Comparison of ENCODE assay signal across 1 cellular context in genomic region chr2:176096986-176097819, GRCh38.
TF ChIP-seq lines count a peak whose summit lies in the region.

No MANE protein-coding gene starts in this region.

TF ChIP-seq in K562, 482 proteins besides CTCF, POLR2A, EP300 and RAD21 (continues in another document):
- TF ChIP-seq SMAD3 (CRISPR knock-in tag; conservative IDR thresholded peaks at IDR 0.05) (0 out of 2 replicates have a peak, but pooled peaks have one; percentile 4), ZNF79 (CRISPR knock-in tag; IDR thresholded peaks at IDR 0.05; ENCODE audit: low read depth) (0 out of 2 replicates have a peak, but pooled peaks have one; percentile 9), KLF16 (IDR thresholded peaks at IDR 0.05) (no peak), ID3 (CRISPR knock-in tag; IDR thresholded peaks at IDR 0.05) (no peak), ID3 (tag; IDR thresholded peaks at IDR 0.05) (no peak), E2F3 (CRISPR knock-in tag; IDR thresholded peaks at IDR 0.05) (0 out of 2 replicates have a peak, but pooled peaks have one; percentile 21), XRCC5 (IDR thresholded peaks at IDR 0.05; ENCODE audit: low read depth, low read length) (peak; percentile 62; the same call in 1 of the 2 replicates), VEZF1 (CRISPR knock-in tag; IDR thresholded peaks at IDR 0.05) (peak; percentile 40; the same call in 1 of the 2 replicates), CREB1 (IDR thresholded peaks at IDR 0.05) (no peak), CREB1 (CRISPR knock-in tag; IDR thresholded peaks at IDR 0.05) (no peak), RBFOX2 (IDR thresholded peaks at IDR 0.05; ENCODE audit: low read depth, low read length) (peak; percentile 48), JUND (IDR thresholded peaks at IDR 0.05; ENCODE audit: borderline replicate concordance, low read depth, low read length) (0 out of 2 replicates have a peak, but pooled peaks have one; percentile 21), JUND (tag; IDR thresholded peaks at IDR 0.05; ENCODE audit: borderline replicate concordance, low read depth, low read length) (no peak), ATF1 (CRISPR knock-in tag; IDR thresholded peaks at IDR 0.05) (no peak), ATF1 (tag; IDR thresholded peaks at IDR 0.05) (0 out of 2 replicates have a peak, but pooled peaks have one; percentile 31), MAZ (CRISPR knock-in tag; conservative IDR thresholded peaks at IDR 0.05 in 1 of 2, IDR thresholded peaks at IDR 0.05 in 1 of 2) (peak in 1 of 2 experiments; percentile 18; a peak in 2 of 4 replicates), NCOA6 (IDR thresholded peaks at IDR 0.05) (no peak), HDAC1 (IDR thresholded peaks at IDR 0.05) (no peak), BACH1 (tag; IDR thresholded peaks at IDR 0.05) (no peak), ELF1 (tag; IDR thresholded peaks at IDR 0.05) (peak; percentile 17; the same call in 1 of the 2 replicates), L3MBTL2 (IDR thresholded peaks at IDR 0.05) (peak; percentile 88), CTBP1 (IDR thresholded peaks at IDR 0.05; ENCODE audit: borderline replicate concordance) (peak; percentile 22; the same call in 1 of the 2 replicates), GATAD2A (IDR thresholded peaks at IDR 0.05) (no peak), PHB2 (IDR thresholded peaks at IDR 0.05; ENCODE audit: low read depth) (no peak), ZNF766 (CRISPR knock-in tag; conservative IDR thresholded peaks at IDR 0.05) (peak; percentile 61; the same call in 1 of the 2 replicates), ATF7 (IDR thresholded peaks at IDR 0.05) (0 out of 2 replicates have a peak, but pooled peaks have one; percentile 31), SMC3 (conservative IDR thresholded peaks at IDR 0.05; ENCODE audit: insufficient read depth, low read depth, low read length) (peak; percentile 91), NRF1 (conservative IDR thresholded peaks at IDR 0.05 in 1 of 2, IDR thresholded peaks at IDR 0.05 in 1 of 2) (peak; percentile 76 to 80), MYC (IDR thresholded peaks at IDR 0.05; ENCODE audit: low read depth, low read length) (peak; percentile 42; the same call in 1 of the 2 replicates), MYC (CRISPR knock-in tag; IDR thresholded peaks at IDR 0.05; ENCODE audit: borderline replicate concordance, low read depth) (no peak), NEUROD1 (IDR thresholded peaks at IDR 0.05; ENCODE audit: borderline replicate concordance, low read depth, low read length, partially characterized antibody) (no peak), ZNF184 (CRISPR knock-in tag; IDR thresholded peaks at IDR 0.05) (no peak), ZNF445 (CRISPR knock-in tag; IDR thresholded peaks at IDR 0.05; ENCODE audit: low read depth) (no peak), JUNB (CRISPR knock-in tag; conservative IDR thresholded peaks at IDR 0.05) (0 out of 2 replicates have a peak, but pooled peaks have one; percentile 23), MTA1 (IDR thresholded peaks at IDR 0.05; ENCODE audit: borderline replicate concordance) (no peak), CBX8 (IDR thresholded peaks at IDR 0.05; ENCODE audit: borderline replicate concordance, extremely low read depth, low read depth, low read length, poor library complexity, severe bottlenecking) (peak; percentile 98), ATF3 (IDR thresholded peaks at IDR 0.05) (no peak), ATF3 (CRISPR knock-in tag; conservative IDR thresholded peaks at IDR 0.05) (0 out of 2 replicates have a peak, but pooled peaks have one; percentile 21), STAG1 (CRISPR knock-in tag; IDR thresholded peaks at IDR 0.05; ENCODE audit: borderline replicate concordance) (peak; percentile 98), RHOXF2B (CRISPR knock-in tag; conservative IDR thresholded peaks at IDR 0.05) (no peak), POLR2G (IDR thresholded peaks at IDR 0.05; ENCODE audit: low read depth, low read length) (peak; percentile 60), ZNF12 (CRISPR knock-in tag; IDR thresholded peaks at IDR 0.05) (no peak; the same call in 1 of the 2 replicates), CXXC5 (CRISPR knock-in tag; IDR thresholded peaks at IDR 0.05) (peak; percentile 67)
- TF ChIP-seq, protein P1, sequence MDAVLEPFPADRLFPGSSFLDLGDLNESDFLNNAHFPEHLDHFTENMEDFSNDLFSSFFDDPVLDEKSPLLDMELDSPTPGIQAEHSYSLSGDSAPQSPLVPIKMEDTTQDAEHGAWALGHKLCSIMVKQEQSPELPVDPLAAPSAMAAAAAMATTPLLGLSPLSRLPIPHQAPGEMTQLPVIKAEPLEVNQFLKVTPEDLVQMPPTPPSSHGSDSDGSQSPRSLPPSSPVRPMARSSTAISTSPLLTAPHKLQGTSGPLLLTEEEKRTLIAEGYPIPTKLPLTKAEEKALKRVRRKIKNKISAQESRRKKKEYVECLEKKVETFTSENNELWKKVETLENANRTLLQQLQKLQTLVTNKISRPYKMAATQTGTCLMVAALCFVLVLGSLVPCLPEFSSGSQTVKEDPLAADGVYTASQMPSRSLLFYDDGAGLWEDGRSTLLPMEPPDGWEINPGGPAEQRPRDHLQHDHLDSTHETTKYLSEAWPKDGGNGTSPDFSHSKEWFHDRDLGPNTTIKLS (IDR thresholded peaks at IDR 0.05; ENCODE audit: borderline replicate concordance, low read depth) = peak; percentile 18; the same call in 1 of the 2 replicates
- TF ChIP-seq, protein P2, sequence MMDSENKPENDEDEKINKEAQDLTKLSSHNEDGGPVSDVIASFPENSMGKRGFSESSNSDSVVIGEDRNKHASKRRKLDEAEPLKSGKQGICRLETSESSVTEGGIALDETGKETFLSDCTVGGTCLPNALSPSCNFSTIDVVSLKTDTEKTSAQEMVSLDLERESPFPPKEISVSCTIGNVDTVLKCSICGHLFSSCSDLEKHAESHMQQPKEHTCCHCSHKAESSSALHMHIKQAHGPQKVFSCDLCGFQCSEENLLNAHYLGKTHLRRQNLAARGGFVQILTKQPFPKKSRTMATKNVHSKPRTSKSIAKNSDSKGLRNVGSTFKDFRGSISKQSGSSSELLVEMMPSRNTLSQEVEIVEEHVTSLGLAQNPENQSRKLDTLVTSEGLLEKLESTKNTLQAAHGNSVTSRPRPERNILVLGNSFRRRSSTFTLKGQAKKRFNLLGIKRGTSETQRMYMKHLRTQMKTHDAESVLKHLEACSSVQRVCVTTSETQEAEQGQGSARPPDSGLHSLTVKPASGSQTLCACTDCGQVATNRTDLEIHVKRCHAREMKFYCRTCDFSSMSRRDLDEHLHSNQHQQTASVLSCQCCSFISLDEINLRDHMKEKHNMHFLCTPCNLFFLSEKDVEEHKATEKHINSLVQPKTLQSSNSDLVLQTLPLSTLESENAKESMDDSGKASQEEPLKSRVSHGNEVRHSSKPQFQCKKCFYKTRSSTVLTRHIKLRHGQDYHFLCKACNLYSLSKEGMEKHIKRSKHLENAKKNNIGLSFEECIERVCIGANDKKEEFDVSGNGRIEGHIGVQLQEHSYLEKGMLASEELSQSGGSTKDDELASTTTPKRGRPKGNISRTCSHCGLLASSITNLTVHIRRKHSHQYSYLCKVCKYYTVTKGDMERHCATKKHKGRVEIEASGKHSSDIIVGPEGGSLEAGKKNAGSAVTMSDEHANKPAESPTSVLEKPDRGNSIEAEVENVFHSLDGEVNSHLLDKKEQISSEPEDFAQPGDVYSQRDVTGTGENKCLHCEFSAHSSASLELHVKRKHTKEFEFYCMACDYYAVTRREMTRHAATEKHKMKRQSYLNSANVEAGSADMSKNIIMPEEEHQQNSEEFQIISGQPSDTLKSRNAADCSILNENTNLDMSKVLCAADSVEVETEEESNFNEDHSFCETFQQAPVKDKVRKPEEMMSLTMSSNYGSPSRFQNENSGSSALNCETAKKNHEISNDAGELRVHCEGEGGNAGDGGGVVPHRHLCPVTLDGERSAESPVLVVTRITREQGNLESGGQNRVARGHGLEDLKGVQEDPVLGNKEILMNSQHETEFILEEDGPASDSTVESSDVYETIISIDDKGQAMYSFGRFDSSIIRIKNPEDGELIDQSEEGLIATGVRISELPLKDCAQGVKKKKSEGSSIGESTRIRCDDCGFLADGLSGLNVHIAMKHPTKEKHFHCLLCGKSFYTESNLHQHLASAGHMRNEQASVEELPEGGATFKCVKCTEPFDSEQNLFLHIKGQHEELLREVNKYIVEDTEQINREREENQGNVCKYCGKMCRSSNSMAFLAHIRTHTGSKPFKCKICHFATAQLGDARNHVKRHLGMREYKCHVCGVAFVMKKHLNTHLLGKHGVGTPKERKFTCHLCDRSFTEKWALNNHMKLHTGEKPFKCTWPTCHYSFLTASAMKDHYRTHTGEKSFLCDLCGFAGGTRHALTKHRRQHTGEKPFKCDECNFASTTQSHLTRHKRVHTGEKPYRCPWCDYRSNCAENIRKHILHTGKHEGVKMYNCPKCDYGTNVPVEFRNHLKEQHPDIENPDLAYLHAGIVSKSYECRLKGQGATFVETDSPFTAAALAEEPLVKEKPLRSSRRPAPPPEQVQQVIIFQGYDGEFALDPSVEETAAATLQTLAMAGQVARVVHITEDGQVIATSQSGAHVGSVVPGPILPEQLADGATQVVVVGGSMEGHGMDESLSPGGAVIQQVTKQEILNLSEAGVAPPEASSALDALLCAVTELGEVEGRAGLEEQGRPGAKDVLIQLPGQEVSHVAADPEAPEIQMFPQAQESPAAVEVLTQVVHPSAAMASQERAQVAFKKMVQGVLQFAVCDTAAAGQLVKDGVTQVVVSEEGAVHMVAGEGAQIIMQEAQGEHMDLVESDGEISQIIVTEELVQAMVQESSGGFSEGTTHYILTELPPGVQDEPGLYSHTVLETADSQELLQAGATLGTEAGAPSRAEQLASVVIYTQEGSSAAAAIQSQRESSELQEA (IDR thresholded peaks at IDR 0.05; ENCODE audit: low read depth) = no peak
- TF ChIP-seq, protein P3, sequence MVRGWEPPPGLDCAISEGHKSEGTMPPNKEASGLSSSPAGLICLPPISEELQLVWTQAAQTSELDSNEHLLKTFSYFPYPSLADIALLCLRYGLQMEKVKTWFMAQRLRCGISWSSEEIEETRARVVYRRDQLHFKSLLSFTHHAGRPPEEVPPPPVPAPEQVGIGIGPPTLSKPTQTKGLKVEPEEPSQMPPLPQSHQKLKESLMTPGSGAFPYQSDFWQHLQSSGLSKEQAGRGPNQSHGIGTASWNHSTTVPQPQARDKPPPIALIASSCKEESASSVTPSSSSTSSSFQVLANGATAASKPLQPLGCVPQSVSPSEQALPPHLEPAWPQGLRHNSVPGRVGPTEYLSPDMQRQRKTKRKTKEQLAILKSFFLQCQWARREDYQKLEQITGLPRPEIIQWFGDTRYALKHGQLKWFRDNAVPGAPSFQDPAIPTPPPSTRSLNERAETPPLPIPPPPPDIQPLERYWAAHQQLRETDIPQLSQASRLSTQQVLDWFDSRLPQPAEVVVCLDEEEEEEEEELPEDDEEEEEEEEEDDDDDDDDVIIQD (CRISPR knock-in tag; IDR thresholded peaks at IDR 0.05) = no peak
